Comparison of ENCODE assay signal across 9 cellular contexts in genomic region chr11:57131080-57131790, GRCh38. TPM values are rescaled to one million over a fixed set of nuclear protein-coding genes. Genes with fewer than 3 reads are reported as not detected.
DNase-seq lines count a peak whose midpoint lies in the region; ATAC-seq, FAIRE-seq and TF ChIP-seq lines count a peak whose summit lies in the region.
"Had no signal": no experiment of that assay in that cellular context is flagged by ENCODE, and none has a peak within 500 bp of the region (broad histone marks: within the 10 kb centered on the region; RNA-seq: fewer than 3 reads in every experiment).

No MANE protein-coding gene starts in this region.

- no peak overlapping the region for H2BK12ac ChIP-seq in H1 (ENCODE audit: low read depth, low read length)

- H3K27ac Mint-ChIP-seq in nephron progenitor cell, result no peak overlapping the region

- no peak overlapping the region for H2BK5ac ChIP-seq in H1 (ENCODE audit: low read depth, low read length)

- no peak overlapping the region for H2BK120ac ChIP-seq in H1 (replicated peaks; ENCODE audit: low read depth, low read length)

- H3K9ac ChIP-seq in H1 (replicated peaks in 1 of 4; ENCODE audit: extremely low read depth in 1 of 4, low read depth in 3 of 4, low read length in 3 of 4), result no peak overlapping the region

- no peak overlapping the region for H2AK5ac ChIP-seq in H1 (ENCODE audit: low read depth, low read length)

- H3K4me1 Mint-ChIP-seq in nephron progenitor cell, result peaks cover 16% of the 10 kb centered on the region

- H4K5ac ChIP-seq in H1 (ENCODE audit: insufficient read length, low read depth, low read length), result no peak overlapping the region

- H3K18ac ChIP-seq in H1 (ENCODE audit: extremely low read depth, low read length), result no peak overlapping the region

- TF ChIP-seq EP300 in H1 (IDR thresholded peaks at IDR 0.05; ENCODE audit: borderline replicate concordance in 1 of 2, low read depth in 2 of 2, low read length in 2 of 2), result no peak

- DNase-seq in DMS53 treated with DMSO at 0.1 percent for 48 hours (lab: John Stamatoyannopoulos, UW; ENCODE audit: unreplicated experiment), result peak; percentile 19
- peak; percentile 22 for DNase-seq in NCI-H146 (lab: John Stamatoyannopoulos, UW)
- DNase-seq in H1 (ENCODE audit: low read depth in 1 of 2, low spot score in 2 of 2), result peak; percentile 38 to 83
- peak; percentile 59 for DNase-seq in nephron progenitor cell
- DNase-seq in hippocampal formation (lab: John Stamatoyannopoulos, UW), result no peak
- DNase-seq in H54 (ENCODE audit: insufficient read length, low spot score), result no peak
- DNase-seq: central memory CD4-positive, alpha-beta T cell had no signal

- H3K4me3 ChIP-seq in H1 (ENCODE audit: extremely low read depth in 1 of 4, insufficient read depth in 2 of 4, low read depth in 3 of 4, low read length in 4 of 4), result no peak overlapping the region

- peak overlapping the region; percentile 1; the same call in 1 of the 2 replicates for H2AFZ ChIP-seq in H1 (ENCODE audit: low read length)

- H3K36me3 Mint-ChIP-seq in nephron progenitor cell (ENCODE audit: low read depth), result no peaks in the 10 kb centered on the region

- no peaks in the 10 kb centered on the region for H3K79me1 ChIP-seq in H1 (ENCODE audit: low read depth, low read length)

- H4K91ac ChIP-seq in H1 (replicated peaks; ENCODE audit: insufficient read length, low read length), result no peak overlapping the region

- TF ChIP-seq CTCF in H1 (IDR thresholded peaks at IDR 0.05; ENCODE audit: control extremely low read depth in 1 of 3, insufficient read depth in 1 of 3, low read depth in 1 of 3, low read length in 3 of 3) (peak; percentile 97 to 99 (median 98)), nephron progenitor cell (IDR thresholded peaks at IDR 0.05) (peak; percentile 83)

- FAIRE-seq in H1 (lab: Jason Lieb, UNC) (peak; percentile 97), H54 (lab: Jason Lieb, UNC) (no peak)

- H3K4me3 Mint-ChIP-seq in nephron progenitor cell, result no peak overlapping the region

- H3K27me3 ChIP-seq in H1 (replicated peaks in 1 of 4; ENCODE audit: control insufficient read depth in 3 of 4, extremely low read depth in 1 of 4, insufficient read depth in 3 of 4, low read length in 3 of 4), result no peaks in the 10 kb centered on the region

- no peaks in the 10 kb centered on the region for H3K9me3 ChIP-seq in H1 (ENCODE audit: insufficient read depth in 2 of 2, low read depth in 1 of 2, low read length in 1 of 2)

- H3K23me2 ChIP-seq in H1 (ENCODE audit: low read depth, low read length), result no peaks in the 10 kb centered on the region

- no peak overlapping the region for H2BK20ac ChIP-seq in H1 (ENCODE audit: low read length)

- H4K20me1 ChIP-seq in H1 (replicated peaks in 1 of 2; ENCODE audit: control insufficient read depth in 1 of 2, insufficient read depth in 2 of 2, low read length in 2 of 2), result no peaks in the 10 kb centered on the region

- H4K8ac ChIP-seq in H1 (ENCODE audit: extremely low read depth, insufficient read depth, low read length), result no peak overlapping the region

- TF ChIP-seq POLR2A in H1 (IDR thresholded peaks at IDR 0.05; ENCODE audit: control extremely low read depth in 1 of 2, low read depth in 2 of 2, low read length in 2 of 2) (no peak), H54 (IDR thresholded peaks at IDR 0.05; ENCODE audit: low read depth, low read length) (no peak)

- TF ChIP-seq RAD21 in H1 (IDR thresholded peaks at IDR 0.05 in 1 of 2, conservative IDR thresholded peaks at IDR 0.05 in 1 of 2; ENCODE audit: low read depth in 2 of 2, low read length in 2 of 2), result peak; percentile 100

- H3K23ac ChIP-seq in H1 (ENCODE audit: insufficient read length), result no peak overlapping the region

- no peaks in the 10 kb centered on the region for H3K79me2 ChIP-seq in H1 (ENCODE audit: control insufficient read depth in 1 of 2, insufficient read depth in 2 of 2, low read length in 2 of 2)

- no peak overlapping the region for H3K4me2 ChIP-seq in H1 (ENCODE audit: insufficient read depth in 1 of 2, low read depth in 2 of 2, low read length in 2 of 2)

- H3K27ac ChIP-seq in H1 (ENCODE audit: low read depth, low read length), result no peak overlapping the region

- no peaks in the 10 kb centered on the region for H3K36me3 ChIP-seq in H1 (ENCODE audit: control insufficient read depth in 2 of 4, insufficient read depth in 4 of 4, low read length in 3 of 4)

- no peak overlapping the region for H3K14ac ChIP-seq in H1 (ENCODE audit: insufficient read length)

- no peak overlapping the region for H2BK15ac ChIP-seq in H1 (ENCODE audit: low read length)

- CTCF ChIA-PET in H1 (lab: Charles Lee; ENCODE audit: partially characterized antibody), result interaction anchor here (0.6 to 28.1 kb wide), 26 partner anchors 9 to 321 kb away, joined by 3 to 942 read pairs (median 4); partner anchors contain the start of gene APLNR

- no peak overlapping the region for H3K56ac ChIP-seq in H1 (replicated peaks; ENCODE audit: insufficient read length, low read depth, low read length)

- WGBS in H1 (ENCODE audit: extremely low coverage in 1 of 2, insufficient coverage in 1 of 2, insufficient read length in 1 of 2, insufficient replicate concordance in 2 of 2, low coverage in 1 of 2, low lambda C conversion rate in 2 of 2, missing lambda C conversion rate in 1 of 2), 2 experiments, result 70% methylated on average over 8 of the region's 8 CpGs; no CpG with 5 or more reads in 1 of the 2 experiments

- no peaks in the 10 kb centered on the region for H3K9me3 Mint-ChIP-seq in nephron progenitor cell

- H3K27me3 Mint-ChIP-seq in nephron progenitor cell (ENCODE audit: low read depth, poor library complexity), result peaks cover 2% of the 10 kb centered on the region

- POLR2A ChIA-PET in H1 (lab: Charles Lee; ENCODE audit: partially characterized antibody), result interaction anchor here (0.6 to 0.8 kb wide), 2 partner anchors 48 to 117 kb away, joined by 3 read pairs; no protein-coding TSS in a partner anchor

- H3K4me1 ChIP-seq in H1 (replicated peaks in 1 of 4; ENCODE audit: control insufficient read depth in 3 of 4, insufficient read depth in 4 of 4, low read length in 3 of 4), result no peaks in the 10 kb centered on the region

- ATAC-seq in HG02678 (IDR thresholded peaks at IDR 0.05; ENCODE audit: unreplicated experiment) (no peak), HG02938 (IDR thresholded peaks at IDR 0.05; ENCODE audit: unreplicated experiment) (no peak)

- H3K4ac ChIP-seq in H1 (replicated peaks; ENCODE audit: insufficient read length, low read depth, low read length), result no peak overlapping the region

TF ChIP-seq in H1, 55 proteins besides CTCF, POLR2A, EP300 and RAD21:
- no peak for TF ChIP-seq RFX5 (IDR thresholded peaks at IDR 0.05; ENCODE audit: borderline replicate concordance, low read depth, low read length)
- TF ChIP-seq POLR2AphosphoS5 (IDR thresholded peaks at IDR 0.05; ENCODE audit: low read depth, low read length), result no peak
- no peak for TF ChIP-seq EZH2 (IDR thresholded peaks at IDR 0.05; ENCODE audit: low read depth, low read length, severe bottlenecking)
- no peak for TF ChIP-seq RNF2 (IDR thresholded peaks at IDR 0.05; ENCODE audit: borderline replicate concordance, low read depth, low read length, missing control alignments, poor library complexity, severe bottlenecking)
- 0 out of 2 replicates have a peak, but pooled peaks have one; percentile 3 for TF ChIP-seq BRCA1 (IDR thresholded peaks at IDR 0.05; ENCODE audit: low read depth, low read length)
- peak; percentile 60 for TF ChIP-seq E2F6 (IDR thresholded peaks at IDR 0.05)
- TF ChIP-seq MAX (IDR thresholded peaks at IDR 0.05), result peak; percentile 68

RNA-seq across cellular contexts. Expression of gene LRRC55, which starts 50.5 kb away (rescaled TPM):
- total RNA-seq in H1 (2021; fragmentation: NEBNext Ultra II Directional; extraction: Animal tissue kit (Norgen Biotek cat#: 25700)), result 1.1 and 1.4 TPM in 2 replicates
- polyA plus RNA-seq in H1 (2011; rRNA removed), result 0.62 and 0.64 TPM in 2 replicates
- polyA plus RNA-seq in H1 (2011; cell fraction: cytosol; rRNA removed), result 0.56 TPM
- 0.81 TPM for polyA plus RNA-seq in H1 (2011; cell fraction: nucleus; rRNA removed)
- 0.89 to 1.2 TPM (median 0.97 TPM) in 4 replicates for polyA plus RNA-seq in H1 (2012, experiment 1 of 2)
- 0.49 TPM for polyA plus RNA-seq in H1 (2012, experiment 2 of 2)
- polyA plus RNA-seq in H1 (2013, experiment 1 of 2), result 0.53 TPM
- polyA plus RNA-seq in H1 (2013, experiment 2 of 2), result 0.50 TPM
- 0.68 and 0.79 TPM in 2 replicates for polyA minus RNA-seq in H1 (2011; rRNA and poly(A)+ RNA removed)
- polyA minus RNA-seq in H1 (2011; cell fraction: cytosol; rRNA and poly(A)+ RNA removed), result 0.81 TPM
- polyA minus RNA-seq in H1 (2011; cell fraction: nucleus; rRNA and poly(A)+ RNA removed), result 1.2 TPM

Comparison
In these comparisons a context has a peak if more than half of its experiments do, and no peak if none do; other contexts are left out.
1. DNase-seq: peak in DMS53 treated with DMSO at 0.1 percent for 48 hours (single experiment), NCI-H146 (single experiment), H1 (2 of 2) and nephron progenitor cell (single experiment); none in hippocampal formation (0 of 2) and H54 (single experiment).